In genomic region chr6:108847738-108848115, GRCh38 we compare ENCODE assay signal across 8 cellular contexts. TPM values are rescaled to one million over a fixed set of nuclear protein-coding genes. Genes with fewer than 3 reads are reported as not detected.
DNase-seq lines count a peak whose midpoint lies in the region; ATAC-seq and TF ChIP-seq lines count a peak whose summit lies in the region.

No MANE protein-coding gene starts in this region.

- peaks cover 0 to 3% of the 10 kb centered on the region in 2 experiments; a peak in 1 of 4 replicates for H3K79me1 ChIP-seq in IMR-90 (ENCODE audit: low read depth in 1 of 2, low read length in 2 of 2)
- H3K79me1 ChIP-seq in mesendoderm (ENCODE audit: low read length): no peaks in the 10 kb centered on the region

- no peaks in the 10 kb centered on the region for H3K36me3 Mint-ChIP-seq in MCF 10A (ENCODE audit: insufficient read depth, unreplicated experiment)

- peak overlapping the region; percentile 91 for H3K14ac ChIP-seq in IMR-90 (replicated peaks; ENCODE audit: low read depth, low read length)

- TF ChIP-seq RAD21 in IMR-90 (IDR thresholded peaks at IDR 0.05; ENCODE audit: low read length): no peak

- peak overlapping the region; percentile 97 for H2AFZ ChIP-seq in IMR-90 (replicated peaks; ENCODE audit: low read length, poor library complexity)

- peaks cover 7% of the 10 kb centered on the region for H3K9me1 ChIP-seq in IMR-90 (ENCODE audit: insufficient read depth, low read length)

- H4K91ac ChIP-seq in IMR-90 (ENCODE audit: insufficient read depth, low read depth, low read length): peak overlapping the region; percentile 84; the same call in 1 of the 2 replicates

- H2BK5ac ChIP-seq in IMR-90 (ENCODE audit: low read depth, low read length, poor library complexity, severe bottlenecking): peak overlapping the region; percentile 22
- H2BK5ac ChIP-seq in mesendoderm (ENCODE audit: low read length): no peak overlapping the region

- H2BK120ac ChIP-seq in IMR-90 (ENCODE audit: low read depth, low read length) (no peak overlapping the region), mesendoderm (ENCODE audit: low read depth, low read length) (no peak overlapping the region)

- intact Hi-C loops in A673 (cut with micrococcal nuclease; ENCODE audit: unreplicated experiment): no loop called here
- intact Hi-C loops in IMR-90 (cut with micrococcal nuclease): no loop called here
- intact Hi-C loops in MCF 10A (cut with micrococcal nuclease): loop anchor here (1.0 kb wide), 1 partner anchor 46 kb away; no protein-coding TSS in a partner anchor

- H3K27ac ChIP-seq in A673 (ENCODE audit: low read depth, low read length, poor library complexity, severe bottlenecking) (peak overlapping the region; percentile 52), IMR-90 (ENCODE audit: insufficient read depth, low read length) (peak overlapping the region; percentile 60), mesendoderm (ENCODE audit: low read depth, low read length) (no peak overlapping the region)

- 35% methylated on average over 5 of the region's 12 CpGs; no CpG with 5 or more reads in 1 of the 2 experiments for WGBS in IMR-90 (ENCODE audit: extremely low coverage in 2 of 2, insufficient read length in 1 of 2), 2 experiments
- WGBS in mesendoderm (ENCODE audit: extremely low coverage, insufficient coverage, low lambda C conversion rate): no CpG with 5 or more reads among the region's 12 CpGs

- H4K5ac ChIP-seq in IMR-90 (ENCODE audit: low read depth, low read length) (peak overlapping the region; percentile 96), mesendoderm (ENCODE audit: low read length) (no peak overlapping the region)

- H3K56ac ChIP-seq in IMR-90 (ENCODE audit: extremely low read depth, insufficient read depth, low read length) (peak overlapping the region; percentile 54; the same call in 1 of the 2 replicates), mesendoderm (ENCODE audit: low read length) (peak overlapping the region; percentile 83)

- POLR2A ChIA-PET in A673 (lab: Charles Lee; ENCODE audit: low non-redundant PET): no interaction called here
- POLR2A ChIA-PET in IMR-90 (lab: Charles Lee; ENCODE audit: unreplicated experiment): no interaction called here
- POLR2A ChIA-PET in MCF 10A (lab: Yijun Ruan, JAX): interaction anchor here (0.5 to 1.7 kb wide), 21 partner anchors 8 to 290 kb away, joined by 3 to 8 read pairs (median 4); partner anchors contain the start of gene FOXO3

- H3K4me1 ChIP-seq in A673 (ENCODE audit: insufficient read depth, low read length, poor library complexity, severe bottlenecking): peaks cover 12% of the 10 kb centered on the region
- peaks cover 4% of the 10 kb centered on the region for H3K4me1 ChIP-seq in IMR-90 (ENCODE audit: control insufficient read depth, insufficient read depth, low read length)
- H3K4me1 ChIP-seq in mesendoderm (ENCODE audit: control insufficient read depth, low read depth, low read length): peaks cover 2% of the 10 kb centered on the region

- H3K9me3 Mint-ChIP-seq in MCF 10A (ENCODE audit: unreplicated experiment): no peaks in the 10 kb centered on the region

- no peak overlapping the region for H3K18ac ChIP-seq in IMR-90 (ENCODE audit: low read depth, low read length)
- no peak overlapping the region for H3K18ac ChIP-seq in mesendoderm (ENCODE audit: low read length)

- H3K27me3 ChIP-seq in A673 (replicated peaks; ENCODE audit: insufficient read depth, low read depth, low read length, poor library complexity) (no peaks in the 10 kb centered on the region), IMR-90 (ENCODE audit: control insufficient read depth, insufficient read depth, low read length) (no peaks in the 10 kb centered on the region), mesendoderm (ENCODE audit: insufficient read depth, low read length, poor library complexity) (no peaks in the 10 kb centered on the region)

- H3K27me3 Mint-ChIP-seq in MCF 10A (ENCODE audit: insufficient read depth, unreplicated experiment): no peaks in the 10 kb centered on the region

- H3K9me3 ChIP-seq in A673 (ENCODE audit: low read depth, low read length, poor library complexity, severe bottlenecking): no peaks in the 10 kb centered on the region
- no peaks in the 10 kb centered on the region for H3K9me3 ChIP-seq in IMR-90 (ENCODE audit: control insufficient read depth, insufficient read depth, low read length)

- in situ Hi-C loops in IMR-90 (cut with MboI; ENCODE audit: low sequenced_read_pairs): no loop called here

- ATAC-seq in IMR-90 (ENCODE audit: low read depth) (no peak), HG02870 (IDR thresholded peaks at IDR 0.05; ENCODE audit: unreplicated experiment) (no peak), GM18519 (IDR thresholded peaks at IDR 0.05; ENCODE audit: low FRiP score, unreplicated experiment) (no peak)

- H2AK5ac ChIP-seq in IMR-90 (ENCODE audit: low read depth, low read length) (peak overlapping the region; percentile 8; the same call in 1 of the 2 replicates), mesendoderm (ENCODE audit: low read length) (no peak overlapping the region)

- H2BK15ac ChIP-seq in IMR-90 (ENCODE audit: low read depth, low read length) (peak overlapping the region; percentile 16; the same call in 1 of the 3 replicates), mesendoderm (replicated peaks; ENCODE audit: low read depth) (no peak overlapping the region)

- TF ChIP-seq CTCF in A673 (conservative IDR thresholded peaks at IDR 0.05; ENCODE audit: low read depth, low read length): no peak
- TF ChIP-seq CTCF in IMR-90 (conservative IDR thresholded peaks at IDR 0.05; ENCODE audit: low read depth, low read length): no peak
- no peak for TF ChIP-seq CTCF in MCF 10A (IDR thresholded peaks at IDR 0.05; ENCODE audit: unreplicated experiment)

- H3K36me3 ChIP-seq in A673 (ENCODE audit: insufficient read depth, low read length, poor library complexity, severe bottlenecking): no peaks in the 10 kb centered on the region
- no peaks in the 10 kb centered on the region for H3K36me3 ChIP-seq in IMR-90 (ENCODE audit: control insufficient read depth, insufficient read depth, low read length)
- H3K36me3 ChIP-seq in mesendoderm (ENCODE audit: control insufficient read depth, insufficient read depth, low read length): no peaks in the 10 kb centered on the region

- H3K4me1 Mint-ChIP-seq in MCF 10A (ENCODE audit: insufficient read depth, unreplicated experiment): peaks cover 5% of the 10 kb centered on the region

- peak overlapping the region; percentile 76 for H3K9ac ChIP-seq in IMR-90 (ENCODE audit: low read depth, low read length)
- H3K9ac ChIP-seq in mesendoderm (ENCODE audit: low read length): peak overlapping the region; percentile 65

- H3K4me3 Mint-ChIP-seq in MCF 10A (ENCODE audit: unreplicated experiment): peak overlapping the region; percentile 83

- H3K4me3 ChIP-seq in A673 (ENCODE audit: low read depth, low read length, poor library complexity, severe bottlenecking) (peak overlapping the region; percentile 97), IMR-90 (ENCODE audit: insufficient read depth, low read depth, low read length) (peak overlapping the region; percentile 86), mesendoderm (ENCODE audit: low read length) (peak overlapping the region; percentile 18)

- H3K27ac Mint-ChIP-seq in MCF 10A (ENCODE audit: low read depth, unreplicated experiment): no peak overlapping the region

- no TSS peak for BruUV-seq in A673 (replicated peaks; lab: Mats Ljungman, UMichigan)
- no TSS peak for BruUV-seq in IMR-90 (replicated peaks; lab: Mats Ljungman, UMichigan)
- no TSS peak for BruUV-seq in MCF 10A (replicated peaks; lab: Mats Ljungman, UMichigan)

- H3K4ac ChIP-seq in IMR-90 (ENCODE audit: low read depth, low read length) (peak overlapping the region; percentile 87), mesendoderm (ENCODE audit: low read depth, low read length) (no peak overlapping the region)

- H4K8ac ChIP-seq in IMR-90 (ENCODE audit: low read depth in 2 of 2, low read length in 2 of 2): peak overlapping the region; percentile 89 to 97
- no peak overlapping the region for H4K8ac ChIP-seq in mesendoderm (ENCODE audit: low read depth, low read length)

- no peak overlapping the region for H2BK20ac ChIP-seq in IMR-90 (ENCODE audit: low read depth, low read length)

- peak overlapping the region; percentile 95 for H3K4me2 ChIP-seq in IMR-90 (ENCODE audit: low read depth, low read length)
- H3K4me2 ChIP-seq in mesendoderm (ENCODE audit: low read length): peak overlapping the region; percentile 61

- DNase-seq in A673 (ENCODE audit: low spot score) (no peak), IMR-90 (no peak), MCF 10A (ENCODE audit: unreplicated experiment) (no peak), mesendoderm (no peak), RKO (ENCODE audit: low spot score) (no peak), SKM-1 (lab: John Stamatoyannopoulos, UW; ENCODE audit: unreplicated experiment) (no peak)

- H3K23ac ChIP-seq in IMR-90 (ENCODE audit: low read depth, low read length) (peak overlapping the region; percentile 39; the same call in 1 of the 2 replicates), mesendoderm (ENCODE audit: low read length) (no peak overlapping the region)

- no peaks in the 10 kb centered on the region for H3K79me2 ChIP-seq in mesendoderm (ENCODE audit: control insufficient read depth, insufficient read depth, low read length)

- CTCF ChIA-PET in A673 (lab: Charles Lee): interaction anchor here (0.9 kb wide), 1 partner anchor 10 kb away, joined by 3 read pairs; no protein-coding TSS in a partner anchor
- CTCF ChIA-PET in IMR-90 (lab: Yijun Ruan, JAX): no interaction called here
- CTCF ChIA-PET in MCF 10A (lab: Yijun Ruan, JAX): interaction anchor here (0.6 to 4.5 kb wide), 6 partner anchors 12 to 312 kb away, joined by 3 to 25 read pairs (median 4); no protein-coding TSS in a partner anchor

- dilution Hi-C loops in IMR-90 (cut with HindIII; ENCODE audit: low sequenced_read_pairs, unreplicated experiment): no loop called here

- H2AK9ac ChIP-seq in IMR-90 (replicated peaks; ENCODE audit: low read depth, low read length, poor library complexity): peak overlapping the region; percentile 69

- H4K20me1 ChIP-seq in IMR-90 (ENCODE audit: insufficient read depth, low read length): 0 out of 2 replicates have a peak, but pooled peaks cover 2% of the 10 kb centered on the region

- TF ChIP-seq POLR2A in IMR-90 (IDR thresholded peaks at IDR 0.05; ENCODE audit: low read depth, low read length): no peak

TF ChIP-seq in IMR-90, 13 proteins besides CTCF, POLR2A, EP300 and RAD21:
- no peak for TF ChIP-seq NFE2L2 (IDR thresholded peaks at IDR 0.05; ENCODE audit: low read depth, low read length)
- no peak for TF ChIP-seq CHD1 (IDR thresholded peaks at IDR 0.05; ENCODE audit: low read depth, low read length)

RNA-seq across cellular contexts. Expression of gene ARMC2, which starts 0.5 kb away (rescaled TPM):
- 12.0 and 12.6 TPM in 2 replicates for total RNA-seq in A673 (2021)
- total RNA-seq in IMR-90 (2012; rRNA removed): 0.56 and 0.72 TPM in 2 replicates
- 3.5 and 3.9 TPM in 2 replicates for polyA plus RNA-seq in IMR-90 (2012; rRNA removed)
- polyA plus RNA-seq in IMR-90 (2012; cell fraction: cytosol; rRNA removed): 0.78 and 1.5 TPM in 2 replicates
- polyA plus RNA-seq in IMR-90 (2012; cell fraction: nucleus; rRNA removed; ENCODE audit: low replicate concordance): 0.81 and 5.1 TPM in 2 replicates
- total RNA-seq in MCF 10A (2022): 1.6 and 3.2 TPM in 2 replicates
- 1.9 TPM for polyA plus RNA-seq in mesendoderm (2013, experiment 1 of 2)
- 2.0 TPM for polyA plus RNA-seq in mesendoderm (2013, experiment 2 of 2)

Comparison
In these comparisons a context has a peak if more than half of its experiments do, and no peak if none do; other contexts are left out.
1. H3K4me3 ChIP-seq: peak in every context shown above with its lines; median percentile 97 in A673; 86 in IMR-90; 18 in mesendoderm.